8 cellular contexts compared by ENCODE assay signal in the genomic region with DNA sequence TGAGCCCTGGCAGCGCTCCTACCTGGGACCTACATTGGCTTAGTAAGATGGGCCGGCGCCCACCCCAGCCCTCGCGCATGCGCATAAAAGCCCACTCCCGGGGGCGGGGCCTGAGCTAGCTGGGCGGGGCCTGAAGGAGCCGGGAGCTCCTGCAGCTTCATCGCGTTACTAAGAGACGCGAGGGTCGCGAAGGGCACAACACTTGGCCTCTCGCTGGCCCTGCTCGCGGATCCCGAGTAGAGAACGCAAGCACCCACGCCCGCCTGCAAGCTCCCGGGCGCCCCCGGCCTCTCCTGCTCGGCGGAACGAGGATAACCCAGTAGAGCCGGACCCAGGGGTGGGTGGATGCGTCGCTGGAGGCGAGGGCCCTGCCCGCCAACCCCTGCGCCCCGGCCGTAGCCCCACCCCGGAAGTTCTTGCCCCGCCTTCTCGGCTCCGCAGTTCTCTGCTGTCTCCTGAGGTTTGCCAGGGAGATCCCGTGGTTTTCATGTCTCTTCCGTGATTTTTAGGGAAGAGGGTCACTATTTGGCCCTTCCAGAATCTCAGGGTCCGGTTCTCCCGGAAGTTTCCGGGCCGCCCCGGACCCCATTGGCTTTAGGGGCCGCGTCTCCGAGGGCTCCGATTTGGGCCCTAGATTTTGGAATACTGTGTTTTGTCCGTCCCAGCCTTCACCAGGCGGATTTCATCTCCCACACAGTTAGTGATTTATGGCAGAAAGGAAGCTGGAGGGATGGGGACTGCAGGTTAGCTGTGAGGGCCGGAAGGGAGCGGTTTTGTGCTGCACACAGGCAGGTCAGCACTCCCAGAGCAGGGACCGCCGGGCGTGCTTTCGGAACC. TPM values are rescaled to one million over a fixed set of nuclear protein-coding genes. Genes with fewer than 3 reads are reported as not detected.
DNase-seq lines count a peak whose midpoint lies in the region; ATAC-seq and TF ChIP-seq lines count a peak whose summit lies in the region.

A gene with protein sequence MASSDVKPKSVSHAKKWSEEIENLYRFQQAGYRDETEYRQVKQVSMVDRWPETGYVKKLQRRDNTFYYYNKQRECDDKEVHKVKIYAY (plus strand): TSS at position 168 of the 837 bp plus-strand sequence. CDS start 7,081 bp downstream, outside the sequence.

- H2BK5ac ChIP-seq in trophoblast cell (ENCODE audit: low read depth, low read length, poor library complexity) = peak within 1 kb of the TSS; percentile 84

- peaks cover 24% of the 10 kb centered on the region for H3F3A ChIP-seq in SU-DHL-6 (ENCODE audit: insufficient read depth)

- H3K79me1 ChIP-seq in trophoblast cell (ENCODE audit: low read length) = peaks cover 11% of the 10 kb centered on the region

- H3K23ac ChIP-seq in trophoblast cell (ENCODE audit: low read length) = no peak within 1 kb of the TSS

- H2AK5ac ChIP-seq in trophoblast cell (ENCODE audit: low read length) = no peak within 1 kb of the TSS

- H3K4me3 ChIP-seq in GM12875 (ENCODE audit: low read depth, low read length) (peak within 1 kb of the TSS; percentile 74), SU-DHL-6 (ENCODE audit: insufficient read depth, low read length, poor library complexity, severe bottlenecking) (peak within 1 kb of the TSS; percentile 70), adipocyte (ENCODE audit: low read length) (peak within 1 kb of the TSS; percentile 94), trophoblast cell (ENCODE audit: low read depth, low read length) (peak within 1 kb of the TSS; percentile 85), transverse colon (peak within 1 kb of the TSS; percentile 56 to 71 (median 66))

- H3K14ac ChIP-seq in trophoblast cell (ENCODE audit: low read length) = peak within 1 kb of the TSS; percentile 89

- peak within 1 kb of the TSS; percentile 58 for H2AFZ ChIP-seq in SU-DHL-6 (ENCODE audit: low read depth, low read length, severe bottlenecking)
- peak within 1 kb of the TSS; percentile 99 for H2AFZ ChIP-seq in trophoblast cell (ENCODE audit: insufficient read depth, low read length, poor library complexity)

- H3K9ac ChIP-seq in SU-DHL-6 (ENCODE audit: low read length) (peak within 1 kb of the TSS; percentile 75), adipocyte (ENCODE audit: low read length) (peak within 1 kb of the TSS; percentile 96), trophoblast cell (ENCODE audit: low read length) (peak within 1 kb of the TSS; percentile 82)

- H3K27me3 ChIP-seq in SU-DHL-6 (ENCODE audit: low read length) = no peaks in the 10 kb centered on the region
- no peaks in the 10 kb centered on the region for H3K27me3 ChIP-seq in adipocyte (replicated peaks; ENCODE audit: control insufficient read depth, insufficient read depth, low read length)
- no peaks in the 10 kb centered on the region for H3K27me3 ChIP-seq in trophoblast cell (ENCODE audit: insufficient read depth, low read length)
- no peaks in the 10 kb centered on the region for H3K27me3 ChIP-seq in transverse colon

- peak; percentile 69 for TF ChIP-seq POLR2A in transverse colon (IDR thresholded peaks at IDR 0.05)

- H4K12ac ChIP-seq in trophoblast cell (ENCODE audit: low read depth, low read length) = peak within 1 kb of the TSS; percentile 98

- in situ Hi-C loops in transverse colon (cut with MboI; ENCODE audit: low pct_ligation_motif_present in 1 of 4, low pct_unique_long_range_greater_than_20kb in 1 of 4, low sequenced_read_pairs in 3 of 4) = loop anchor here in 2 of 4 donors (10.0 to 25.0 kb wide), 2 partner anchors 122 to 145 kb away; a partner anchor contains a TSS

- peak within 1 kb of the TSS; percentile 86 for H2BK120ac ChIP-seq in trophoblast cell (ENCODE audit: insufficient read depth, low read length, poor library complexity)

- peak within 1 kb of the TSS; percentile 55 for H4K91ac ChIP-seq in trophoblast cell (ENCODE audit: low read depth, low read length)

- DNase-seq in NCI-H1417 (lab: John Stamatoyannopoulos, UW) (peak; percentile 86 to 95 (median 95)), adipocyte (ENCODE audit: low read depth) (peak; percentile 98), cardiac septum (ENCODE audit: low spot score) (peak; percentile 95), trophoblast cell (peak; percentile 93 to 95), transverse colon (peak; percentile 94)

- TF ChIP-seq CTCF in GM12875 (IDR thresholded peaks at IDR 0.05; ENCODE audit: borderline replicate concordance, insufficient read depth, low read depth, low read length) = no peak
- TF ChIP-seq CTCF in SU-DHL-6 (IDR thresholded peaks at IDR 0.05; ENCODE audit: insufficient read depth, low read length, poor library complexity, severe bottlenecking) = no peak
- no peak for TF ChIP-seq CTCF in transverse colon (IDR thresholded peaks at IDR 0.05)

- ATAC-seq in HG02763 (IDR thresholded peaks at IDR 0.05; ENCODE audit: unreplicated experiment) = peak; percentile 67

- H3K4ac ChIP-seq in trophoblast cell (ENCODE audit: low read depth, low read length) = peak within 1 kb of the TSS; percentile 53

- intact Hi-C loops in cardiac septum (cut with DNase I) = loop anchor here (5.0 kb wide), 1 partner anchor 82 kb away; a partner anchor contains a TSS
- intact Hi-C loops in transverse colon (cut with DNase I; ENCODE audit: low total_unique reads) = no loop called here

- H3K36me3 ChIP-seq in SU-DHL-6 (ENCODE audit: low read length) (no peaks in the 10 kb centered on the region), adipocyte (ENCODE audit: control insufficient read depth, insufficient read depth, low read length, severe bottlenecking) (no peaks in the 10 kb centered on the region), trophoblast cell (ENCODE audit: control insufficient read depth in 1 of 2, insufficient read depth in 2 of 2, low read length in 2 of 2) (no peaks in the 10 kb centered on the region), transverse colon (no peaks in the 10 kb centered on the region)

- no peaks in the 10 kb centered on the region for H3K79me2 ChIP-seq in SU-DHL-6 (ENCODE audit: insufficient read depth, low read length)
- H3K79me2 ChIP-seq in trophoblast cell (ENCODE audit: control insufficient read depth, insufficient read depth, low read length, poor library complexity) = peaks cover 5% of the 10 kb centered on the region

- no peak within 1 kb of the TSS for H2BK12ac ChIP-seq in trophoblast cell (ENCODE audit: low read length)

- H3K18ac ChIP-seq in trophoblast cell (ENCODE audit: low read length) = peak within 1 kb of the TSS; percentile 75

- H3K27ac ChIP-seq in SU-DHL-6 (ENCODE audit: low read depth, low read length) = peak within 1 kb of the TSS; percentile 88
- H3K27ac ChIP-seq in trophoblast cell (ENCODE audit: low read depth, low read length) = peak within 1 kb of the TSS; percentile 93
- H3K27ac ChIP-seq in transverse colon = peak within 1 kb of the TSS; percentile 91 to 99 (median 96)

- no CpG with 5 or more reads among the region's 60 CpGs for WGBS in trophoblast cell (ENCODE audit: extremely low coverage, insufficient coverage, insufficient read length)
- whole genome bisulfite sequencing in transverse colon (ENCODE audit: low coverage in 1 of 2), 2 donors = 0% methylated on average over 52 of the region's 60 CpGs; no CpG with 5 or more reads in 1 of the 2 donors

- peak within 1 kb of the TSS; percentile 97 for H4K8ac ChIP-seq in trophoblast cell (ENCODE audit: low read depth, low read length)

- no peaks in the 10 kb centered on the region for H3K9me2 ChIP-seq in SU-DHL-6 (replicated peaks; ENCODE audit: insufficient read depth, low read length)

- H3K9me3 ChIP-seq in SU-DHL-6 (ENCODE audit: insufficient read depth, low read length) (no peaks in the 10 kb centered on the region), adipocyte (ENCODE audit: control insufficient read depth, low read length) (no peaks in the 10 kb centered on the region), trophoblast cell (ENCODE audit: insufficient read depth, low read depth, low read length) (no peaks in the 10 kb centered on the region), transverse colon (no peaks in the 10 kb centered on the region)

- H4K20me1 ChIP-seq in SU-DHL-6 (ENCODE audit: low read depth, low read length) = no peaks in the 10 kb centered on the region

- no peak for TF ChIP-seq EP300 in transverse colon (IDR thresholded peaks at IDR 0.05; ENCODE audit: low read depth)

- peak within 1 kb of the TSS; percentile 84 for H3K4me2 ChIP-seq in SU-DHL-6 (ENCODE audit: low read depth, low read length, poor library complexity, severe bottlenecking)
- peak within 1 kb of the TSS; percentile 80 for H3K4me2 ChIP-seq in trophoblast cell (ENCODE audit: low read length)

- H3K4me1 ChIP-seq in adipocyte (ENCODE audit: control insufficient read depth, insufficient read depth, low read length) (peaks cover 2% of the 10 kb centered on the region), trophoblast cell (ENCODE audit: control insufficient read depth in 1 of 2, insufficient read depth in 2 of 2, low read length in 2 of 2) (no peaks in the 10 kb centered on the region), transverse colon (peaks cover 0 to 16% (median 11%) of the 10 kb centered on the region in 4 donors)

RNA-seq across cellular contexts. Expression of the gene that starts here (rescaled TPM):
- total RNA-seq in cardiac septum (0.54 TPM), transverse colon (not detected)
- polyA plus RNA-seq in trophoblast cell (2013) = 0.18 and 0.28 TPM in 2 replicates

Comparison
In these comparisons a context has a peak if more than half of its experiments do, and no peak if none do; other contexts are left out.
1. Peak in every context shown above with its lines: DNase-seq, ATAC-seq, H3K4me3 ChIP-seq and H3K27ac ChIP-seq.
2. Peak in DNase-seq in cardiac septum; RNA of the gene not detected or under 1 TPM.
3. Peak in DNase-seq, H3K4me3 ChIP-seq and H3K27ac ChIP-seq in transverse colon; RNA of the gene not detected or under 1 TPM.